8 cellular contexts compared by ENCODE assay signal in genomic region chr15:59247364-59247763, GRCh38. TPM values are rescaled to one million over a fixed set of nuclear protein-coding genes. Genes with fewer than 3 reads are reported as not detected.
DNase-seq lines count a peak whose midpoint lies in the region; ATAC-seq and TF ChIP-seq lines count a peak whose summit lies in the region.

No MANE protein-coding gene starts in this region.

- no peaks in the 10 kb centered on the region for H3K9me2 ChIP-seq in OCI-LY1 (ENCODE audit: low read depth, low read length)

- no peak for ATAC-seq in GM21367 (IDR thresholded peaks at IDR 0.05; ENCODE audit: unreplicated experiment)

- no peak overlapping the region for H3K4me3 Mint-ChIP-seq in type B pancreatic cell

- DNase-seq in AML-193 (lab: John Stamatoyannopoulos, UW) (peak; percentile 47 to 67), H7 (peak; percentile 67), activated T-cell treated with anti-CD3 and anti-CD28 coated beads for 48 hours (ENCODE audit: low read depth) (peak; percentile 21), fibroblast of pulmonary artery (ENCODE audit: low read depth) (peak; percentile 89), non-pigmented ciliary epithelial cell (ENCODE audit: low read depth) (peak; percentile 26), type B pancreatic cell (ENCODE audit: extremely low spot score, unreplicated experiment) (no peak)

- H2AFZ ChIP-seq in OCI-LY1 (ENCODE audit: low read length), result no peak overlapping the region

- H3F3A ChIP-seq in OCI-LY1 (ENCODE audit: insufficient read depth, low read length), result peaks cover 15% of the 10 kb centered on the region; the same call in 1 of the 2 replicates

- H4K20me1 ChIP-seq in OCI-LY1 (ENCODE audit: insufficient read depth, low read length), result no peaks in the 10 kb centered on the region

- H3K27ac ChIP-seq in OCI-LY1 (ENCODE audit: low read depth, low read length, poor library complexity, severe bottlenecking), result peak overlapping the region; percentile 50

- H3K27me3 Mint-ChIP-seq in type B pancreatic cell, result no peaks in the 10 kb centered on the region

- H3K4me2 ChIP-seq in OCI-LY1 (ENCODE audit: low read length), result no peak overlapping the region

- H3K36me3 ChIP-seq in H7 (replicated peaks; ENCODE audit: control insufficient read depth, insufficient read depth, low read length) (no peaks in the 10 kb centered on the region; the same call in 1 of the 2 replicates), OCI-LY1 (ENCODE audit: insufficient read depth, low read length) (peaks cover 29% of the 10 kb centered on the region; the same call in 1 of the 2 replicates)

- no peak overlapping the region for H3K27ac Mint-ChIP-seq in type B pancreatic cell

- H3K9me3 Mint-ChIP-seq in type B pancreatic cell, result no peaks in the 10 kb centered on the region

- H3K36me3 Mint-ChIP-seq in type B pancreatic cell, result no peaks in the 10 kb centered on the region

- H3K27me3 ChIP-seq in H7 (ENCODE audit: control insufficient read depth, insufficient read depth, low read length) (no peaks in the 10 kb centered on the region), OCI-LY1 (ENCODE audit: insufficient read depth, low read length) (no peaks in the 10 kb centered on the region)

- H3K4me1 ChIP-seq in OCI-LY1 (ENCODE audit: insufficient read depth, low read length, severe bottlenecking), result peaks cover 50% of the 10 kb centered on the region

- no peaks in the 10 kb centered on the region for H3K9me3 ChIP-seq in OCI-LY1 (ENCODE audit: low read length)

- H3K4me3 ChIP-seq in H7 (ENCODE audit: insufficient read depth, low read depth, low read length), result no peak overlapping the region
- no peak overlapping the region for H3K4me3 ChIP-seq in OCI-LY1 (ENCODE audit: low read depth, low read length, poor library complexity, severe bottlenecking)
- H3K4me3 ChIP-seq in fibroblast of pulmonary artery (replicated peaks; ENCODE audit: low read depth, low read length), result no peak overlapping the region

- no peaks in the 10 kb centered on the region for H3K4me1 Mint-ChIP-seq in type B pancreatic cell (ENCODE audit: unreplicated experiment)

- no peak overlapping the region for H3K9ac ChIP-seq in OCI-LY1 (ENCODE audit: low read length)

- peak; percentile 77 for TF ChIP-seq CTCF in OCI-LY1 (IDR thresholded peaks at IDR 0.05; ENCODE audit: low read length)
- peak; percentile 78 for TF ChIP-seq CTCF in fibroblast of pulmonary artery (IDR thresholded peaks at IDR 0.05; ENCODE audit: low read length, missing control alignments)
- peak; percentile 81 for TF ChIP-seq CTCF in type B pancreatic cell (conservative IDR thresholded peaks at IDR 0.05)

- H3K79me2 ChIP-seq in OCI-LY1 (ENCODE audit: insufficient read depth, low read length), result no peaks in the 10 kb centered on the region; the same call in 1 of the 2 replicates

RNA-seq across cellular contexts. Expression of gene LDHAL6B, which starts 40.7 kb away (rescaled TPM):
- total RNA-seq in H7 (2014; rRNA removed; shearing (Covaris generic)), result not detected in 2 replicates
- not detected in 2 replicates for total RNA-seq in type B pancreatic cell (ENCODE audit: low replicate concordance)
